Comparison of ENCODE assay signal across 1 cellular context in the genomic region with DNA sequence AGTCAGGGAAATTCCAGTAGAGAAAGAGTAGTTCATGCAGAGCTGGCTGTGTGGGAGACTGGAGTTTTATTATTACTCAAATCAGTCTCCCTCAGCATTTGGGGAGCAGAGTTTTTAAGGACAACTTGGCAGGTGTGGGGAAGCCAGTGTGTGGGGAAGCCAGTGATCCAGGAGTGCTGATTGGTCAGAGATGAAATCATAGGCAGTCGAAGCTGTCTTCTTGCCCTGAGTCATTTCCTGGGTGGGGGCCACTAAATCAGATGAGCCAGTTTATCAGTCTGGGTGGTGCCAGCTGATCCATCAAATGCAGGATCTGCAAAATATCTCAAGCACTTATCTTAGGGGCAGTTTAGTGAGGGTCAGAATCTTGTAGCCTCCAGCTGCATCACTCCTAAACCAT.
TF ChIP-seq lines count a peak whose summit lies in the region.

No MANE protein-coding gene starts in this region.

TF ChIP-seq in GM23338, 12 proteins besides CTCF, POLR2A, EP300 and RAD21 (continued from another document):
- TF ChIP-seq, protein P1, sequence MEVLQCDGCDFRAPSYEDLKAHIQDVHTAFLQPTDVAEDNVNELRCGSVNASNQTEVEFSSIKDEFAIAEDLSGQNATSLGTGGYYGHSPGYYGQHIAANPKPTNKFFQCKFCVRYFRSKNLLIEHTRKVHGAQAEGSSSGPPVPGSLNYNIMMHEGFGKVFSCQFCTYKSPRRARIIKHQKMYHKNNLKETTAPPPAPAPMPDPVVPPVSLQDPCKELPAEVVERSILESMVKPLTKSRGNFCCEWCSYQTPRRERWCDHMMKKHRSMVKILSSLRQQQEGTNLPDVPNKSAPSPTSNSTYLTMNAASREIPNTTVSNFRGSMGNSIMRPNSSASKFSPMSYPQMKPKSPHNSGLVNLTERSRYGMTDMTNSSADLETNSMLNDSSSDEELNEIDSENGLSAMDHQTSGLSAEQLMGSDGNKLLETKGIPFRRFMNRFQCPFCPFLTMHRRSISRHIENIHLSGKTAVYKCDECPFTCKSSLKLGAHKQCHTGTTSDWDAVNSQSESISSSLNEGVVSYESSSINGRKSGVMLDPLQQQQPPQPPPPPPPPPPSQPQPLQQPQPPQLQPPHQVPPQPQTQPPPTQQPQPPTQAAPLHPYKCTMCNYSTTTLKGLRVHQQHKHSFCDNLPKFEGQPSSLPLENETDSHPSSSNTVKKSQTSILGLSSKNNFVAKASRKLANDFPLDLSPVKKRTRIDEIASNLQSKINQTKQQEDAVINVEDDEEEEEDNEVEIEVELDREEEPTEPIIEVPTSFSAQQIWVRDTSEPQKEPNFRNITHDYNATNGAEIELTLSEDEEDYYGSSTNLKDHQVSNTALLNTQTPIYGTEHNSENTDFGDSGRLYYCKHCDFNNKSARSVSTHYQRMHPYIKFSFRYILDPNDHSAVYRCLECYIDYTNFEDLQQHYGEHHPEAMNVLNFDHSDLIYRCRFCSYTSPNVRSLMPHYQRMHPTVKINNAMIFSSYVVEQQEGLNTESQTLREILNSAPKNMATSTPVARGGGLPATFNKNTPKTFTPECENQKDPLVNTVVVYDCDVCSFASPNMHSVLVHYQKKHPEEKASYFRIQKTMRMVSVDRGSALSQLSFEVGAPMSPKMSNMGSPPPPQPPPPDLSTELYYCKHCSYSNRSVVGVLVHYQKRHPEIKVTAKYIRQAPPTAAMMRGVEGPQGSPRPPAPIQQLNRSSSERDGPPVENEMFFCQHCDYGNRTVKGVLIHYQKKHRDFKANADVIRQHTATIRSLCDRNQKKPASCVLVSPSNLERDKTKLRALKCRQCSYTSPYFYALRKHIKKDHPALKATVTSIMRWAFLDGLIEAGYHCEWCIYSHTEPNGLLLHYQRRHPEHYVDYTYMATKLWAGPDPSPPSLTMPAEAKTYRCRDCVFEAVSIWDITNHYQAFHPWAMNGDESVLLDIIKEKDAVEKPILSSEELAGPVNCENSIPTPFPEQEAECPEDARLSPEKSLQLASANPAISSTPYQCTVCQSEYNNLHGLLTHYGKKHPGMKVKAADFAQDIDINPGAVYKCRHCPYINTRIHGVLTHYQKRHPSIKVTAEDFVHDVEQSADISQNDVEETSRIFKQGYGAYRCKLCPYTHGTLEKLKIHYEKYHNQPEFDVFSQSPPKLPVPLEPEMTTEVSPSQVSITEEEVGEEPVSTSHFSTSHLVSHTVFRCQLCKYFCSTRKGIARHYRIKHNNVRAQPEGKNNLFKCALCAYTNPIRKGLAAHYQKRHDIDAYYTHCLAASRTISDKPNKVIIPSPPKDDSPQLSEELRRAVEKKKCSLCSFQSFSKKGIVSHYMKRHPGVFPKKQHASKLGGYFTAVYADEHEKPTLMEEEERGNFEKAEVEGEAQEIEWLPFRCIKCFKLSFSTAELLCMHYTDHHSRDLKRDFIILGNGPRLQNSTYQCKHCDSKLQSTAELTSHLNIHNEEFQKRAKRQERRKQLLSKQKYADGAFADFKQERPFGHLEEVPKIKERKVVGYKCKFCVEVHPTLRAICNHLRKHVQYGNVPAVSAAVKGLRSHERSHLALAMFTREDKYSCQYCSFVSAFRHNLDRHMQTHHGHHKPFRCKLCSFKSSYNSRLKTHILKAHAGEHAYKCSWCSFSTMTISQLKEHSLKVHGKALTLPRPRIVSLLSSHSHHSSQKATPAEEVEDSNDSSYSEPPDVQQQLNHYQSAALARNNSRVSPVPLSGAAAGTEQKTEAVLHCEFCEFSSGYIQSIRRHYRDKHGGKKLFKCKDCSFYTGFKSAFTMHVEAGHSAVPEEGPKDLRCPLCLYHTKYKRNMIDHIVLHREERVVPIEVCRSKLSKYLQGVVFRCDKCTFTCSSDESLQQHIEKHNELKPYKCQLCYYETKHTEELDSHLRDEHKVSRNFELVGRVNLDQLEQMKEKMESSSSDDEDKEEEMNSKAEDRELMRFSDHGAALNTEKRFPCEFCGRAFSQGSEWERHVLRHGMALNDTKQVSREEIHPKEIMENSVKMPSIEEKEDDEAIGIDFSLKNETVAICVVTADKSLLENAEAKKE (CRISPR knock-in tag; IDR thresholded peaks at IDR 0.05): no peak
- TF ChIP-seq, protein P2, sequence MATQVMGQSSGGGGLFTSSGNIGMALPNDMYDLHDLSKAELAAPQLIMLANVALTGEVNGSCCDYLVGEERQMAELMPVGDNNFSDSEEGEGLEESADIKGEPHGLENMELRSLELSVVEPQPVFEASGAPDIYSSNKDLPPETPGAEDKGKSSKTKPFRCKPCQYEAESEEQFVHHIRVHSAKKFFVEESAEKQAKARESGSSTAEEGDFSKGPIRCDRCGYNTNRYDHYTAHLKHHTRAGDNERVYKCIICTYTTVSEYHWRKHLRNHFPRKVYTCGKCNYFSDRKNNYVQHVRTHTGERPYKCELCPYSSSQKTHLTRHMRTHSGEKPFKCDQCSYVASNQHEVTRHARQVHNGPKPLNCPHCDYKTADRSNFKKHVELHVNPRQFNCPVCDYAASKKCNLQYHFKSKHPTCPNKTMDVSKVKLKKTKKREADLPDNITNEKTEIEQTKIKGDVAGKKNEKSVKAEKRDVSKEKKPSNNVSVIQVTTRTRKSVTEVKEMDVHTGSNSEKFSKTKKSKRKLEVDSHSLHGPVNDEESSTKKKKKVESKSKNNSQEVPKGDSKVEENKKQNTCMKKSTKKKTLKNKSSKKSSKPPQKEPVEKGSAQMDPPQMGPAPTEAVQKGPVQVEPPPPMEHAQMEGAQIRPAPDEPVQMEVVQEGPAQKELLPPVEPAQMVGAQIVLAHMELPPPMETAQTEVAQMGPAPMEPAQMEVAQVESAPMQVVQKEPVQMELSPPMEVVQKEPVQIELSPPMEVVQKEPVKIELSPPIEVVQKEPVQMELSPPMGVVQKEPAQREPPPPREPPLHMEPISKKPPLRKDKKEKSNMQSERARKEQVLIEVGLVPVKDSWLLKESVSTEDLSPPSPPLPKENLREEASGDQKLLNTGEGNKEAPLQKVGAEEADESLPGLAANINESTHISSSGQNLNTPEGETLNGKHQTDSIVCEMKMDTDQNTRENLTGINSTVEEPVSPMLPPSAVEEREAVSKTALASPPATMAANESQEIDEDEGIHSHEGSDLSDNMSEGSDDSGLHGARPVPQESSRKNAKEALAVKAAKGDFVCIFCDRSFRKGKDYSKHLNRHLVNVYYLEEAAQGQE (IDR thresholded peaks at IDR 0.05; ENCODE audit: unreplicated experiment): no peak
- TF ChIP-seq JUNB (IDR thresholded peaks at IDR 0.05; ENCODE audit: unreplicated experiment): no peak
- no peak for TF ChIP-seq STAT1 (IDR thresholded peaks at IDR 0.05; ENCODE audit: unreplicated experiment)
- TF ChIP-seq EZH2 (IDR thresholded peaks at IDR 0.05; ENCODE audit: low read depth, unreplicated experiment): no peak
- no peak for TF ChIP-seq ZNF331 (CRISPR knock-in tag; IDR thresholded peaks at IDR 0.05; ENCODE audit: low read depth)
- no peak for TF ChIP-seq EZH2phosphoT487 (IDR thresholded peaks at IDR 0.05; ENCODE audit: unreplicated experiment)
- TF ChIP-seq CREB1 (CRISPR knock-in tag; IDR thresholded peaks at IDR 0.05; ENCODE audit: low read depth): no peak
